18 cellular contexts compared by ENCODE assay signal in the genomic region with DNA sequence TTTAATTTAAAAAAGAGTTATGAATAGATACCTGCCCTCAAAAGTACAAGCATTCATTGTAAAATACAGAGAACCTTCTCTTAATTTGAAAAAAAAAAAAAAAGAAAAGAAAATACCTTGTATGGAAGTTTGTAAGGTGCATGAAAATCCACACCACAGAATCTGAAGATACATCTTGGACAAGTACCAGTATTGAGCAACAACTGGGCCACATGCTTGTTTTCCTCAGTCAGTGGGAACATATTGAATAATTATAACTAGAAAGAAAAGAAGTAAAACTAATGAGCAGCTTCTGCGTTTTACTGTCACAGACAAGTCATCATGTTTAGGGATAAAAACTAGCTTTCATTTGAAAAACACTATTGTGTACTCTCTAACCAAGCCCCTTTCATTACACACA. TPM values are rescaled to one million over a fixed set of nuclear protein-coding genes. Genes with fewer than 3 reads are reported as not detected.
DNase-seq lines count a peak whose midpoint lies in the region; ATAC-seq, FAIRE-seq and TF ChIP-seq lines count a peak whose summit lies in the region.
"Had no signal": no experiment of that assay in that cellular context is flagged by ENCODE, and none has a peak within 500 bp of the region (broad histone marks: within the 10 kb centered on the region; RNA-seq: fewer than 3 reads in every experiment).

No MANE protein-coding gene starts in this region.

- H3K4me2 ChIP-seq in astrocyte (ENCODE audit: low read length), result peak overlapping the region; percentile 40

- peaks cover 24% of the 10 kb centered on the region for H3K79me2 ChIP-seq in astrocyte (ENCODE audit: insufficient read depth, low read length)

- no peak for TF ChIP-seq CTCF in MCF 10A (IDR thresholded peaks at IDR 0.05; ENCODE audit: unreplicated experiment)
- no peak for TF ChIP-seq CTCF in breast epithelium (IDR thresholded peaks at IDR 0.05)
- TF ChIP-seq CTCF in astrocyte (IDR thresholded peaks at IDR 0.05; ENCODE audit: insufficient read depth, low read depth, low read length), result no peak
- TF ChIP-seq CTCF in upper lobe of right lung (IDR thresholded peaks at IDR 0.05), result no peak

- no peak overlapping the region for H3K9ac ChIP-seq in astrocyte (ENCODE audit: low read length)

- H3K27ac ChIP-seq in breast epithelium, result peak overlapping the region in 1 of 2 donors; percentile 60
- peak overlapping the region; percentile 31 for H3K27ac ChIP-seq in astrocyte (ENCODE audit: low read depth, low read length)
- H3K27ac ChIP-seq in upper lobe of right lung, result peak overlapping the region; percentile 43
- H3K27ac ChIP-seq: esophagus muscularis mucosa, tibial artery had no signal

- no peak overlapping the region for H3K4me3 ChIP-seq in breast epithelium
- no peak overlapping the region for H3K4me3 ChIP-seq in astrocyte (ENCODE audit: insufficient read depth, low read depth, low read length)
- H3K4me3 ChIP-seq in upper lobe of right lung, result no peak overlapping the region
- H3K4me3 ChIP-seq: esophagus muscularis mucosa, tibial artery had no signal

- H3K9me3 Mint-ChIP-seq in MCF 10A (ENCODE audit: unreplicated experiment), result no peaks in the 10 kb centered on the region
- H3K9me3 Mint-ChIP-seq in astrocyte (ENCODE audit: unreplicated experiment), result no peaks in the 10 kb centered on the region
- H3K9me3 Mint-ChIP-seq: activated CD4-positive, alpha-beta T cell treated with anti-CD3 and anti-CD28 coated beads, Interleukin-2, amount 10 ng/mL, durations not matched to agents 24 days and 14 days; activated T-cell treated with anti-CD3 and anti-CD28 coated beads, Interleukin-2, amount 50 U/mL, for 4 hours; dendritic cell treated with granulocyte-macrophage colony-stimulating factor and Interleukin-4, amounts not matched to agents 40 ng/mL and 50 ng/mL, for 4 days; naive thymus-derived CD8-positive, alpha-beta T cell had no signal

- FAIRE-seq in astrocyte (lab: Jason Lieb, UNC), result no peak

- peak; percentile 47 for ATAC-seq in upper lobe of right lung
- ATAC-seq: activated T-cell treated with anti-CD3 and anti-CD28 coated beads, Interleukin-2, amount 50 U/mL, for 4 hours; naive thymus-derived CD8-positive, alpha-beta T cell had no signal

- DNase-seq in MCF 10A (ENCODE audit: unreplicated experiment) (peak; percentile 45), breast epithelium (ENCODE audit: low spot score in 2 of 2) (no peak), astrocyte (ENCODE audit: low read depth) (peak; percentile 36), iris pigment epithelial cell (ENCODE audit: low read depth) (peak; percentile 78), upper lobe of right lung (no peak), NCI-H345 (lab: John Stamatoyannopoulos, UW) (no peak), SIG-M5 (lab: John Stamatoyannopoulos, UW) (no peak)
- DNase-seq in effector CD8-positive, alpha-beta T cell (lab: John Stamatoyannopoulos, UW), result no peak
- DNase-seq: activated CD4-positive, alpha-beta T cell treated with anti-CD3 and anti-CD28 coated beads, Interleukin-2, amount 10 ng/mL, durations not matched to agents 24 days and 14 days; activated T-cell treated with anti-CD3 and anti-CD28 coated beads, Interleukin-2, amount 50 U/mL, for 4 hours; amygdala; naive thymus-derived CD8-positive, alpha-beta T cell; NCI-H1092; NCI-H2171 treated with DMSO at 0.1 percent for 48 hours; stimulated activated CD4-positive, alpha-beta T cell treated with anti-CD3 and anti-CD28 coated beads, Interleukin-4, amount 100 ng/mL, for 24 hours had no signal

- CTCF ChIA-PET in MCF 10A (lab: Yijun Ruan, JAX), result interaction anchor here (0.6 to 1.6 kb wide), 2 partner anchors 14 to 111 kb away, joined by 3 to 4 read pairs; no protein-coding TSS in a partner anchor

- H3K4me1 Mint-ChIP-seq in MCF 10A (ENCODE audit: insufficient read depth, unreplicated experiment) (peaks cover 6% of the 10 kb centered on the region), astrocyte (ENCODE audit: low read depth, unreplicated experiment) (peaks cover 20% of the 10 kb centered on the region)

- H4K20me1 ChIP-seq in astrocyte (ENCODE audit: insufficient read depth, low read length), result no peaks in the 10 kb centered on the region

- intact Hi-C loops in MCF 10A (cut with micrococcal nuclease) (no loop called here), breast epithelium (cut with DNase I; ENCODE audit: low total_unique reads) (no loop called here), upper lobe of right lung (cut with DNase I) (no loop called here)

- BruUV-seq in MCF 10A (replicated peaks; lab: Mats Ljungman, UMichigan), result no TSS peak

- H3K9me3 ChIP-seq in breast epithelium (no peaks in the 10 kb centered on the region), astrocyte (ENCODE audit: insufficient read depth, low read depth, low read length) (no peaks in the 10 kb centered on the region), upper lobe of right lung (no peaks in the 10 kb centered on the region)
- H3K9me3 ChIP-seq: esophagus muscularis mucosa, tibial artery had no signal

- H2AFZ ChIP-seq in astrocyte (ENCODE audit: low read depth, low read length), result no peak overlapping the region

- H3K36me3 Mint-ChIP-seq in MCF 10A (ENCODE audit: insufficient read depth, unreplicated experiment) (no peaks in the 10 kb centered on the region), astrocyte (ENCODE audit: low read depth, unreplicated experiment) (peaks cover 2% of the 10 kb centered on the region)

- H3K36me3 ChIP-seq in breast epithelium, result no peaks in the 10 kb centered on the region
- H3K36me3 ChIP-seq in astrocyte (ENCODE audit: insufficient read depth, low read length), result no peaks in the 10 kb centered on the region
- peaks cover 7% of the 10 kb centered on the region for H3K36me3 ChIP-seq in upper lobe of right lung

- H3K27me3 ChIP-seq in breast epithelium, result no peaks in the 10 kb centered on the region
- H3K27me3 ChIP-seq in astrocyte (ENCODE audit: insufficient read depth, low read length), result no peaks in the 10 kb centered on the region
- H3K27me3 ChIP-seq in upper lobe of right lung, result no peaks in the 10 kb centered on the region
- H3K27me3 ChIP-seq: esophagus muscularis mucosa, tibial artery had no signal

- H3K27me3 Mint-ChIP-seq in MCF 10A (ENCODE audit: insufficient read depth, unreplicated experiment) (no peaks in the 10 kb centered on the region), astrocyte (ENCODE audit: low read depth, unreplicated experiment) (no peaks in the 10 kb centered on the region)
- H3K27me3 Mint-ChIP-seq: activated CD4-positive, alpha-beta T cell treated with anti-CD3 and anti-CD28 coated beads, Interleukin-2, amount 10 ng/mL, durations not matched to agents 24 days and 14 days; dendritic cell treated with granulocyte-macrophage colony-stimulating factor and Interleukin-4, amounts not matched to agents 40 ng/mL and 50 ng/mL, for 4 days; naive thymus-derived CD8-positive, alpha-beta T cell had no signal

- H3K4me3 Mint-ChIP-seq in MCF 10A (ENCODE audit: unreplicated experiment), result no peak overlapping the region
- no peak overlapping the region for H3K4me3 Mint-ChIP-seq in astrocyte (ENCODE audit: unreplicated experiment)
- H3K4me3 Mint-ChIP-seq: activated CD4-positive, alpha-beta T cell treated with anti-CD3 and anti-CD28 coated beads, Interleukin-2, amount 10 ng/mL, durations not matched to agents 24 days and 14 days; activated T-cell treated with anti-CD3 and anti-CD28 coated beads, Interleukin-2, amount 50 U/mL, for 4 hours; dendritic cell treated with granulocyte-macrophage colony-stimulating factor and Interleukin-4, amounts not matched to agents 40 ng/mL and 50 ng/mL, for 4 days; naive thymus-derived CD8-positive, alpha-beta T cell had no signal

- no peak overlapping the region for H3K27ac Mint-ChIP-seq in MCF 10A (ENCODE audit: low read depth, unreplicated experiment)
- peak overlapping the region; percentile 51 for H3K27ac Mint-ChIP-seq in astrocyte (ENCODE audit: unreplicated experiment)
- H3K27ac Mint-ChIP-seq: activated CD4-positive, alpha-beta T cell treated with anti-CD3 and anti-CD28 coated beads, Interleukin-2, amount 10 ng/mL, durations not matched to agents 24 days and 14 days had no signal

- POLR2A ChIA-PET in MCF 10A (lab: Yijun Ruan, JAX), result interaction anchor here (0.7 to 2.5 kb wide), 3 partner anchors 40 to 255 kb away, joined by 3 to 10 read pairs (median 3); partner anchors contain the start of genes PAPOLG and REL

- peaks cover 0 to 8% of the 10 kb centered on the region in 2 donors for H3K4me1 ChIP-seq in breast epithelium
- peaks cover 6% of the 10 kb centered on the region for H3K4me1 ChIP-seq in astrocyte (ENCODE audit: insufficient read depth, low read length)
- H3K4me1 ChIP-seq in upper lobe of right lung, result peaks cover 13% of the 10 kb centered on the region

- TF ChIP-seq POLR2A in breast epithelium (IDR thresholded peaks at IDR 0.05), result no peak

RNA-seq across cellular contexts. Expression of gene PEX13, which starts 5.9 kb away (rescaled TPM):
- total RNA-seq in MCF 10A (2022) (18.5 and 18.6 TPM in 2 replicates), breast epithelium (10 to 100 TPM; 25.1 to 58.2 (median 31.5) TPM), astrocyte (27.8 and 28.8 TPM in 2 replicates), upper lobe of right lung (26.9 TPM)

RNA-seq across cellular contexts. Expression of gene PUS10, which starts 6.4 kb away (rescaled TPM):
- total RNA-seq in MCF 10A (2022) (5.0 and 6.9 TPM in 2 replicates), breast epithelium (10 to 100 TPM in 1 of 3 donors, 1 to 10 TPM in 2; 8.2 to 16.2 (median 9.3) TPM), astrocyte (7.7 and 9.4 TPM in 2 replicates), upper lobe of right lung (8.9 TPM)

RNA-seq across cellular contexts. Expression of gene SANBR, which starts 54.0 kb away (rescaled TPM):
- total RNA-seq in MCF 10A (2022) (5.2 and 8.3 TPM in 2 replicates), breast epithelium (10 to 100 TPM in 1 of 3 donors, 1 to 10 TPM in 2; 7.0 to 16.8 (median 9.2) TPM), astrocyte (13.7 and 14.0 TPM in 2 replicates), upper lobe of right lung (11.1 TPM)

Comparison
In these comparisons a context has a peak if more than half of its experiments do, and no peak if none do; other contexts are left out.
1. DNase-seq: peak in MCF 10A (single experiment), astrocyte (single experiment) and iris pigment epithelial cell (single experiment); none in breast epithelium (0 of 2), upper lobe of right lung (single experiment), NCI-H345 (single experiment), effector CD8-positive, alpha-beta T cell (single experiment) and SIG-M5 (single experiment).